In the genomic region with DNA sequence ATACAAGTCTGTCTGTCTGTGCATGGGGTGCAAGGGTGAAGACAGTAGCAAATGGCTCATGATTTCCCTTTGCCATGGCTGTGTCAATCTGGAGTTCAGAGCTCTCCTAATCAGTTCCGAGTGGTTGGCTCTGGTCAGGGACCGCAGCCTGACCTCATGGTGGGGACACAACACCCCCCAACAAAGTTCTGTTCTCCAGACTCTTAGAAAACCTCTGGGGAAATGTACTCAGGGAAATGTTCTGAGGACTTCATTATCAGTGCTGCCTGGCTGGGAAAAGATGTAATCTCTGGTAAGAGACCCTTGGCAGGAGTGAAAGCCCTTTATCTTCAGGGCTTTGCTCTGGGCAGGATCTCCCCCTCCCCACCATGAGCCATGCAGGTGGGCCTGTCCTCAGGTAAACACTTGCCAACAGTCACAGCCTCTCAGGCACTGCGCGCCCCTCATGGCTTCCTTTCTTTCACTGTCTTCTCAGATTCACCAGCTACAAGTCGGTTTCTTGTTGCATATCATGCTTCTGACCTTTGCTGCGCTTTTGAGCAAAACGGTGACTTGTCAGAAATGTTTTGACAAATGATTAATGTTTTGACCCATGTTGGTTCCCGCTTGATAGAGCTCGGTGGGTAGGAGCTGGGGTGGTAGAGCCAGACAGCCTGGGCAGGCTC, we compare ENCODE assay signal across 8 cellular contexts.
A peak's percentile ranks its signal among the peaks of the same experiment; 100 is the strongest.
DNase-seq lines count a peak whose midpoint lies in the region; ATAC-seq and TF ChIP-seq lines count a peak whose summit lies in the region.

No MANE protein-coding gene starts in this region.

- H3K4me1 Mint-ChIP-seq in activated CD4-positive, alpha-beta T cell treated with anti-CD3 and anti-CD28 coated beads, Interleukin-2, amount 10 ng/mL, durations not matched to agents 7 days and 5 days: peaks cover 70% of the 10 kb centered on the region

- no peak overlapping the region for H4K12ac ChIP-seq in trophoblast cell (ENCODE audit: low read depth, low read length)

- H4K91ac ChIP-seq in trophoblast cell (ENCODE audit: low read depth, low read length): no peak overlapping the region

- TF ChIP-seq CTCF in GM12865 (IDR thresholded peaks at IDR 0.05; ENCODE audit: insufficient read depth, low read depth, low read length, missing control alignments) (no peak), mucosa of descending colon (IDR thresholded peaks at IDR 0.05) (no peak), sigmoid colon (IDR thresholded peaks at IDR 0.05) (no peak)

- H2BK5ac ChIP-seq in trophoblast cell (ENCODE audit: low read depth, low read length, poor library complexity): no peak overlapping the region

- H3K36me3 ChIP-seq in mucosa of descending colon (ENCODE audit: low read depth) (no peaks in the 10 kb centered on the region), sigmoid colon (no peaks in the 10 kb centered on the region), trophoblast cell (ENCODE audit: control insufficient read depth in 1 of 2, insufficient read depth in 2 of 2, low read length in 2 of 2) (no peaks in the 10 kb centered on the region)

- H3K4ac ChIP-seq in trophoblast cell (ENCODE audit: low read depth, low read length): no peak overlapping the region

- peaks cover 11% of the 10 kb centered on the region for H3K9me3 Mint-ChIP-seq in activated CD4-positive, alpha-beta T cell treated with anti-CD3 and anti-CD28 coated beads, Interleukin-2, amount 10 ng/mL, durations not matched to agents 7 days and 5 days

- ATAC-seq in HG02763 (IDR thresholded peaks at IDR 0.05; ENCODE audit: unreplicated experiment) (peak; percentile 22), mucosa of descending colon (peak; percentile 28)

- H3K23ac ChIP-seq in trophoblast cell (ENCODE audit: low read length): no peak overlapping the region

- no peaks in the 10 kb centered on the region for H3K27me3 Mint-ChIP-seq in activated CD4-positive, alpha-beta T cell treated with anti-CD3 and anti-CD28 coated beads, Interleukin-2, amount 10 ng/mL, durations not matched to agents 7 days and 5 days

- H3K4me2 ChIP-seq in trophoblast cell (ENCODE audit: low read length): no peak overlapping the region

- H2AFZ ChIP-seq in trophoblast cell (ENCODE audit: insufficient read depth, low read length, poor library complexity): no peak overlapping the region

- H3K9ac ChIP-seq in trophoblast cell (ENCODE audit: low read length): no peak overlapping the region

- 48 to 74% methylated on average over 9 of the region's 9 CpGs for WGBS in sigmoid colon, 2 donors
- no CpG with 5 or more reads among the region's 9 CpGs for WGBS in trophoblast cell (ENCODE audit: extremely low coverage, insufficient coverage, insufficient read length)

- H3K27ac Mint-ChIP-seq in activated CD4-positive, alpha-beta T cell treated with anti-CD3 and anti-CD28 coated beads, Interleukin-2, amount 10 ng/mL, durations not matched to agents 7 days and 5 days: peak overlapping the region; percentile 97

- intact Hi-C loops in mucosa of descending colon (cut with DNase I, micrococcal nuclease): no loop called here
- intact Hi-C loops in sigmoid colon (cut with DNase I): no loop called here

- TF ChIP-seq POLR2A in sigmoid colon (IDR thresholded peaks at IDR 0.05): no peak

- no peak overlapping the region for H3K18ac ChIP-seq in trophoblast cell (ENCODE audit: low read length)

- no peaks in the 10 kb centered on the region for H3K9me3 ChIP-seq in mucosa of descending colon
- peaks cover 0 to 2% (median 0%) of the 10 kb centered on the region in 4 donors for H3K9me3 ChIP-seq in sigmoid colon
- no peaks in the 10 kb centered on the region for H3K9me3 ChIP-seq in trophoblast cell (ENCODE audit: insufficient read depth, low read depth, low read length)

- H3K14ac ChIP-seq in trophoblast cell (ENCODE audit: low read length): no peak overlapping the region

- H3K27ac ChIP-seq in sigmoid colon: no peak overlapping the region
- no peak overlapping the region for H3K27ac ChIP-seq in trophoblast cell (ENCODE audit: low read depth, low read length)

- TF ChIP-seq EP300 in sigmoid colon (IDR thresholded peaks at IDR 0.05): no peak

- H3K79me1 ChIP-seq in trophoblast cell (ENCODE audit: low read length): no peaks in the 10 kb centered on the region

- no peaks in the 10 kb centered on the region for H3K79me2 ChIP-seq in trophoblast cell (ENCODE audit: control insufficient read depth, insufficient read depth, low read length, poor library complexity)

- H3K4me3 Mint-ChIP-seq in activated CD4-positive, alpha-beta T cell treated with anti-CD3 and anti-CD28 coated beads, Interleukin-2, amount 10 ng/mL, durations not matched to agents 7 days and 5 days: peak overlapping the region; percentile 85

- POLR2A ChIA-PET in activated CD4-positive, alpha-beta T cell treated with anti-CD3 and anti-CD28 coated beads, Interleukin-2, amount 10 ng/mL, durations not matched to agents 7 days and 5 days (lab: Charles Lee): interaction anchor here (0.8 kb wide), 2 partner anchors 95 to 114 kb away, joined by 4 to 5 read pairs; a partner anchor contains a TSS

- H3K36me3 Mint-ChIP-seq in activated CD4-positive, alpha-beta T cell treated with anti-CD3 and anti-CD28 coated beads, Interleukin-2, amount 10 ng/mL, durations not matched to agents 7 days and 5 days (ENCODE audit: low read depth): peaks cover 54% of the 10 kb centered on the region

- no peak overlapping the region for H2BK12ac ChIP-seq in trophoblast cell (ENCODE audit: low read length)

- no peak overlapping the region for H2BK120ac ChIP-seq in trophoblast cell (ENCODE audit: insufficient read depth, low read length, poor library complexity)

- H2AK5ac ChIP-seq in trophoblast cell (ENCODE audit: low read length): no peak overlapping the region

- no peaks in the 10 kb centered on the region for H3K4me1 ChIP-seq in mucosa of descending colon (ENCODE audit: low read depth)
- H3K4me1 ChIP-seq in sigmoid colon: no peaks in the 10 kb centered on the region
- H3K4me1 ChIP-seq in trophoblast cell (ENCODE audit: control insufficient read depth in 1 of 2, insufficient read depth in 2 of 2, low read length in 2 of 2): peaks cover 0 to 3% of the 10 kb centered on the region in 2 experiments

- H4K8ac ChIP-seq in trophoblast cell (ENCODE audit: low read depth, low read length): no peak overlapping the region

- H3K4me3 ChIP-seq in GM12865 (ENCODE audit: low read depth, low read length) (peak overlapping the region; percentile 66), mucosa of descending colon (no peak overlapping the region), sigmoid colon (no peak overlapping the region), trophoblast cell (ENCODE audit: low read depth, low read length) (no peak overlapping the region)

- no peaks in the 10 kb centered on the region for H3K27me3 ChIP-seq in sigmoid colon
- H3K27me3 ChIP-seq in trophoblast cell (ENCODE audit: insufficient read depth, low read length): no peaks in the 10 kb centered on the region

- CTCF ChIA-PET in activated CD4-positive, alpha-beta T cell treated with anti-CD3 and anti-CD28 coated beads, Interleukin-2, amount 10 ng/mL, durations not matched to agents 7 days and 5 days (lab: Charles Lee): interaction anchor here (0.6 to 2.5 kb wide), 16 partner anchors 9 to 414 kb away, joined by 3 to 6 read pairs (median 3); a partner anchor contains a TSS

- DNase-seq in GM12865 (ENCODE audit: low read depth): peak; percentile 82
- DNase-seq in activated CD4-positive, alpha-beta T cell treated with anti-CD3 and anti-CD28 coated beads, Interleukin-2, amount 10 ng/mL, durations not matched to agents 7 days and 5 days: peak; percentile 36
- no peak for DNase-seq in mucosa of descending colon
- no peak for DNase-seq in SIG-M5 (lab: John Stamatoyannopoulos, UW)
- DNase-seq in SHP77 treated with DMSO at 0.1 percent for 48 hours (lab: John Stamatoyannopoulos, UW): no peak
- no peak for DNase-seq in sigmoid colon
- DNase-seq in trophoblast cell: no peak

Comparison
In these comparisons a context has a peak if more than half of its experiments do, and no peak if none do; other contexts are left out.
1. DNase-seq: peak in GM12865 (single experiment) and activated CD4-positive, alpha-beta T cell treated with anti-CD3 and anti-CD28 coated beads, Interleukin-2, amount 10 ng/mL, durations not matched to agents 7 days and 5 days (single experiment); none in mucosa of descending colon (0 of 3), SIG-M5 (single experiment), SHP77 treated with DMSO at 0.1 percent for 48 hours (single experiment), sigmoid colon (single experiment) and trophoblast cell (0 of 2).